8 cellular contexts compared by ENCODE assay signal in genomic region chr2:223779877-223780276, GRCh38. TPM values are rescaled to one million over a fixed set of nuclear protein-coding genes. Genes with fewer than 3 reads are reported as not detected.
DNase-seq lines count a peak whose midpoint lies in the region; ATAC-seq and TF ChIP-seq lines count a peak whose summit lies in the region.

No MANE protein-coding gene starts in this region.

- ATAC-seq in HG02588 (IDR thresholded peaks at IDR 0.05; ENCODE audit: unreplicated experiment) = peak; percentile 40
- ATAC-seq in upper lobe of left lung (ENCODE audit: low FRiP score in 2 of 2) = no peak

- H3K4me3 ChIP-seq in upper lobe of left lung = no peak overlapping the region

- 67 to 89% methylated on average over 7 of the region's 7 CpGs for WGBS in upper lobe of left lung, 2 donors

- no peaks in the 10 kb centered on the region for H3K27me3 ChIP-seq in upper lobe of left lung

- no peak for TF ChIP-seq EP300 in upper lobe of left lung (IDR thresholded peaks at IDR 0.05)

- TF ChIP-seq POLR2A in upper lobe of left lung (IDR thresholded peaks at IDR 0.05) = no peak

- peak; percentile 17 for DNase-seq in NCI-H748 (lab: John Stamatoyannopoulos, UW; ENCODE audit: unreplicated experiment)
- DNase-seq in NCI-H748 treated with DMSO at 0.1 percent for 48 hours (lab: John Stamatoyannopoulos, UW) = no peak
- peak; percentile 2 for DNase-seq in NCI-H526 treated with DMSO at 0.1 percent for 48 hours (lab: John Stamatoyannopoulos, UW)
- peak; percentile 23 for DNase-seq in activated T-cell treated with anti-CD3 and anti-CD28 coated beads, Interleukin-2, amount 50 U/mL, for 1 hour
- peak; percentile 77 for DNase-seq in iPS-NIHi11 (ENCODE audit: low spot score)
- no peak for DNase-seq in upper lobe of left lung
- no peak for DNase-seq in NCI-H1417 treated with DMSO at 0.1 percent for 48 hours (lab: John Stamatoyannopoulos, UW)

- H3K4me1 ChIP-seq in upper lobe of left lung = no peaks in the 10 kb centered on the region

- peak in 4 of 6 experiments; percentile 17 to 31 (median 24) for TF ChIP-seq CTCF in upper lobe of left lung (IDR thresholded peaks at IDR 0.05)

- no peak overlapping the region for H3K27ac ChIP-seq in upper lobe of left lung

- H3K36me3 ChIP-seq in upper lobe of left lung = peaks cover 0 to 4% (median 0%) of the 10 kb centered on the region in 4 donors

- no peaks in the 10 kb centered on the region for H3K9me3 ChIP-seq in upper lobe of left lung

RNA-seq across cellular contexts. Expression of gene AP1S3, which starts 57.5 kb away (rescaled TPM):
- 10 to 100 TPM in 4 of 6 donors, 1 to 10 TPM in 2; 2.1 to 23.2 (median 11.5) TPM for total RNA-seq in upper lobe of left lung

Comparison
In these comparisons a context has a peak if more than half of its experiments do, and no peak if none do; other contexts are left out.
1. DNase-seq: peak in NCI-H748 (single experiment), NCI-H526 treated with DMSO at 0.1 percent for 48 hours (single experiment), activated T-cell treated with anti-CD3 and anti-CD28 coated beads, Interleukin-2, amount 50 U/mL, for 1 hour (single experiment) and iPS-NIHi11 (single experiment); none in NCI-H748 treated with DMSO at 0.1 percent for 48 hours (single experiment), upper lobe of left lung (0 of 2) and NCI-H1417 treated with DMSO at 0.1 percent for 48 hours (single experiment).